ENCODE assay signal across 12 cellular contexts in genomic region chr19:39592381-39592780, GRCh38. TPM values are rescaled to one million over a fixed set of nuclear protein-coding genes. Genes with fewer than 3 reads are reported as not detected.
"Had no signal": no experiment of that assay in that cellular context is flagged by ENCODE, and none has a peak within 500 bp of the region (broad histone marks: within the 10 kb centered on the region; RNA-seq: fewer than 3 reads in every experiment).

No MANE protein-coding gene starts in this region.

- H3K27ac ChIP-seq: GM23248 had no signal

- H3K4me3 ChIP-seq: GM23248, GM23338, HAP-1 had no signal

- H2AFZ ChIP-seq: GM23248, GM23338 had no signal

- FAIRE-seq: H1, H54 had no signal

- H3K9me3 ChIP-seq: HAP-1 had no signal

- H3K9ac ChIP-seq: GM23248 had no signal

- H3K36me3 ChIP-seq: HAP-1 had no signal

- ATAC-seq: GM23338, HCT116 had no signal

- H3K4me1 ChIP-seq: HAP-1 had no signal

- DNase-seq: GM23248, GOT3, H7, H9, HCEC 1CT, HFFc6 had no signal

- H3K4me2 ChIP-seq: GM23338 had no signal

RNA-seq across cellular contexts. Expression of gene LGALS13, which starts 9.9 kb away (rescaled TPM):
- total RNA-seq: GM23248, GM23338, H1, H4, H7, H9, HFFc6 had no signal
- polyA plus RNA-seq: GM23248, GM23338, H1 had no signal
